8 cellular contexts compared by ENCODE assay signal in the genomic region with DNA sequence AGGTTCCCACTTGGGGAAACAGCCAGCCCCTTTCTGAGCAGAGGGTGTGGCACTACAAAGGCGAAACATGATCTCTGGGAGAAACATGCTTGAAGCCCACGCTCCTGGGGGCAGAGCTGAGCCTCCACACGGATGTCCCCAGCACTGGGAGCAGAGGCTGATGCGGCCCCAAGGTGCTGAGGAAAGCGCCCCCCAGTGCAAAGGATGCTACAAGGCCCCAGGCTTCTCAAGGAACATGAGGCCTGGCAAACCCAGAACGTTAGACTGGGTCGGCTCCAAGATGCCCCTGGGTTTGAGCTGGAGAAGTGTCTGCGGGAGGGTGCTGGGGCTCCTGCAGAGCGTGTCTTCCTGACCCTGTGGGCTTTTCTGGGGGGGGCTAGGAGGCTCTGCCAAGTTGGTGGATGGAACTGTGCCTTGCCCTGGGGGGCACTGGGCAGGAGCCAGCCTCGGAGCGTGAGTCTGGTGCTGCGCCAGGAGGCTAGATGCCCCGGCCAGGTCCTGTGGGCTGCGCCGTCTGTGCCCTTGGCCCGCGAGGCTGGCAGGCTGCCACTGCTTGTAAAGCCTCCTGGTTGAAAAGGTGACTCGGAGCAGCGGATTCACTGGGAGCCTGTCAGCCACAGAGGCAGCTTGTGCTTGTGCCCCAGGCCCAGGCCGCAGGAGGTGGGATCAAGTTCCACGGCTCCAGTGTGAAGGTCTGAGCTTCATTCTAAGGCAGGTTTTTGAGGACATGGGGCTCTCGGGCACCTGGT. TPM values are rescaled to one million over a fixed set of nuclear protein-coding genes. Genes with fewer than 3 reads are reported as not detected.
DNase-seq lines count a peak whose midpoint lies in the region; ATAC-seq, FAIRE-seq and TF ChIP-seq lines count a peak whose summit lies in the region.

No MANE protein-coding gene starts in this region.

- 90% methylated on average over 22 of the region's 22 CpGs for WGBS in thymus

- peak overlapping the region; percentile 69 for H3K27ac ChIP-seq in DND-41 (ENCODE audit: low read length)
- peak overlapping the region; percentile 15 for H3K27ac ChIP-seq in astrocyte (ENCODE audit: low read depth, low read length)
- H3K27ac ChIP-seq in kidney (ENCODE audit: low read depth in 2 of 2, low read length in 2 of 2), result no peak overlapping the region
- peak overlapping the region; percentile 64 for H3K27ac ChIP-seq in thymus (ENCODE audit: low read depth)

- H3K9ac ChIP-seq in DND-41 (ENCODE audit: low read depth, low read length) (0 out of 2 replicates have a peak overlapping the region, but pooled peaks have one; percentile 8), astrocyte (ENCODE audit: low read length) (peak overlapping the region; percentile 25), kidney (ENCODE audit: low read length in 2 of 2) (no peak overlapping the region)

- H3K27me3 Mint-ChIP-seq in astrocyte (ENCODE audit: low read depth, unreplicated experiment), result no peaks in the 10 kb centered on the region

- no peaks in the 10 kb centered on the region for H3K9me3 ChIP-seq in DND-41 (ENCODE audit: insufficient read depth, low read length, severe bottlenecking)
- H3K9me3 ChIP-seq in astrocyte (ENCODE audit: insufficient read depth, low read depth, low read length), result no peaks in the 10 kb centered on the region
- H3K9me3 ChIP-seq in kidney (ENCODE audit: control insufficient read depth in 1 of 2, low read length in 2 of 2), result no peaks in the 10 kb centered on the region
- H3K9me3 ChIP-seq in thymus (ENCODE audit: control insufficient read depth), result no peaks in the 10 kb centered on the region

- H3K4me1 ChIP-seq in DND-41 (ENCODE audit: insufficient read depth, low read length) (peaks cover 38% of the 10 kb centered on the region), astrocyte (ENCODE audit: insufficient read depth, low read length) (peaks cover 48% of the 10 kb centered on the region), kidney (ENCODE audit: control insufficient read depth in 1 of 2, insufficient read depth in 1 of 2, low read depth in 1 of 2, low read length in 2 of 2) (peaks cover 11 to 23% of the 10 kb centered on the region in 2 donors), thymus (ENCODE audit: control insufficient read depth, insufficient read depth, low read length) (peaks cover 16% of the 10 kb centered on the region)

- DNase-seq in DND-41 (peak; percentile 35), NCI-H2107 (lab: John Stamatoyannopoulos, UW) (peak; percentile 41), astrocyte (ENCODE audit: low read depth) (peak; percentile 62), kidney (peak; percentile 89)
- DNase-seq in stimulated activated CD4-positive, alpha-beta T cell treated with anti-CD3 and anti-CD28 coated beads, Interleukin-12 subunit alpha, Interleukin-12 subunit beta, amount 100 ng/mL, for 4 hours, result no peak

- intact Hi-C loops in kidney (cut with DNase I), result no loop called here

- H3K4me1 Mint-ChIP-seq in astrocyte (ENCODE audit: low read depth, unreplicated experiment), result peaks cover 31% of the 10 kb centered on the region

- no peak overlapping the region for H2AFZ ChIP-seq in DND-41 (ENCODE audit: low read depth, low read length)
- H2AFZ ChIP-seq in astrocyte (ENCODE audit: low read depth, low read length), result no peak overlapping the region

- no peaks in the 10 kb centered on the region for H3K36me3 ChIP-seq in DND-41 (ENCODE audit: insufficient read depth, low read length)
- no peaks in the 10 kb centered on the region for H3K36me3 ChIP-seq in astrocyte (ENCODE audit: insufficient read depth, low read length)
- no peaks in the 10 kb centered on the region for H3K36me3 ChIP-seq in kidney (ENCODE audit: control insufficient read depth in 1 of 2, insufficient read depth in 2 of 2, low read length in 2 of 2)
- H3K36me3 ChIP-seq in thymus (ENCODE audit: control insufficient read depth, insufficient read depth), result no peaks in the 10 kb centered on the region

- ATAC-seq in DND-41 (ENCODE audit: insufficient read depth, low read depth) (peak; percentile 9; the same call in 2 of the 3 replicates), HG02938 (IDR thresholded peaks at IDR 0.05; ENCODE audit: unreplicated experiment) (no peak), HG03439 (IDR thresholded peaks at IDR 0.05; ENCODE audit: unreplicated experiment) (no peak)

- H3K27ac Mint-ChIP-seq in astrocyte (ENCODE audit: unreplicated experiment), result no peak overlapping the region

- peaks cover 1% of the 10 kb centered on the region for H3K36me3 Mint-ChIP-seq in astrocyte (ENCODE audit: low read depth, unreplicated experiment)

- TF ChIP-seq CTCF in DND-41 (IDR thresholded peaks at IDR 0.05; ENCODE audit: borderline replicate concordance, extremely low read depth, low read length, poor library complexity, severe bottlenecking) (no peak), astrocyte (IDR thresholded peaks at IDR 0.05; ENCODE audit: insufficient read depth, low read depth, low read length) (no peak), kidney (IDR thresholded peaks at IDR 0.05; ENCODE audit: borderline replicate concordance, extremely low read depth, insufficient read depth) (no peak)

- no peak overlapping the region for H3K4me3 Mint-ChIP-seq in astrocyte (ENCODE audit: unreplicated experiment)

- H3K4me3 ChIP-seq in DND-41 (ENCODE audit: low read depth in 1 of 2, low read length in 2 of 2) (peak overlapping the region in 1 of 2 experiments; percentile 1; a peak in 1 of 4 replicates), astrocyte (ENCODE audit: insufficient read depth, low read depth, low read length) (no peak overlapping the region), kidney (ENCODE audit: low read length in 2 of 2) (no peak overlapping the region), thymus (ENCODE audit: low read length) (no peak overlapping the region)

- H4K20me1 ChIP-seq in DND-41 (ENCODE audit: insufficient read depth, low read length) (peaks cover 44% of the 10 kb centered on the region; the same call in 1 of the 2 replicates), astrocyte (ENCODE audit: insufficient read depth, low read length) (peaks cover 83% of the 10 kb centered on the region)

- peak overlapping the region; percentile 56 for H3K4me2 ChIP-seq in DND-41 (ENCODE audit: insufficient read depth, low read length)
- peak overlapping the region; percentile 71 for H3K4me2 ChIP-seq in astrocyte (ENCODE audit: low read length)

- H3K9me3 Mint-ChIP-seq in astrocyte (ENCODE audit: unreplicated experiment), result no peaks in the 10 kb centered on the region

- H3K27me3 ChIP-seq in DND-41 (ENCODE audit: insufficient read depth, low read length, poor library complexity), result no peaks in the 10 kb centered on the region
- no peaks in the 10 kb centered on the region for H3K27me3 ChIP-seq in astrocyte (ENCODE audit: insufficient read depth, low read length)
- H3K27me3 ChIP-seq in thymus (ENCODE audit: control insufficient read depth, insufficient read depth), result no peaks in the 10 kb centered on the region

- peaks cover 81% of the 10 kb centered on the region for H3K79me2 ChIP-seq in DND-41 (ENCODE audit: insufficient read depth, low read length)
- peaks cover 100% of the 10 kb centered on the region for H3K79me2 ChIP-seq in astrocyte (ENCODE audit: insufficient read depth, low read length)

- FAIRE-seq in astrocyte (lab: Jason Lieb, UNC), result no peak
- FAIRE-seq in kidney (lab: Jason Lieb, UNC), result no peak

RNA-seq across cellular contexts. Expression of gene SYNJ2, which starts 8.1 kb away (rescaled TPM):
- total RNA-seq in astrocyte (28.4 and 31.8 TPM in 2 replicates), kidney (15.8 TPM)
- polyA plus RNA-seq in kidney (ENCODE audit: insufficient read depth, low read depth, low replicate concordance) (1.7 TPM), thymus (8.2 TPM)

Comparison
In these comparisons a context has a peak if more than half of its experiments do, and no peak if none do; other contexts are left out.
1. H3K27ac ChIP-seq: peak in DND-41 (single experiment), astrocyte (single experiment) and thymus (single experiment); none in kidney (0 of 2).
2. H3K9ac ChIP-seq: peak in DND-41 (single experiment) and astrocyte (single experiment); none in kidney (0 of 2).